ENCODE assay signal across 15 cellular contexts in genomic region chr18:55249572-55249971, GRCh38.
DNase-seq lines count a peak whose midpoint lies in the region; ATAC-seq, FAIRE-seq and TF ChIP-seq lines count a peak whose summit lies in the region.
"Had no signal": no experiment of that assay in that cellular context is flagged by ENCODE, and none has a peak within 500 bp of the region (broad histone marks: within the 10 kb centered on the region; RNA-seq: fewer than 3 reads in every experiment).

No MANE protein-coding gene starts in this region.

- H3K9me3 Mint-ChIP-seq in endothelial cell (ENCODE audit: unreplicated experiment) = no peaks in the 10 kb centered on the region
- H3K9me3 Mint-ChIP-seq: central memory CD8-positive, alpha-beta T cell had no signal

- no peak overlapping the region for H3K27ac Mint-ChIP-seq in endothelial cell (ENCODE audit: unreplicated experiment)
- H3K27ac Mint-ChIP-seq: CD4-positive, alpha-beta memory T cell had no signal

- TF ChIP-seq CTCF in endothelial cell (IDR thresholded peaks at IDR 0.05; ENCODE audit: unreplicated experiment) (no peak), upper lobe of left lung (IDR thresholded peaks at IDR 0.05) (no peak)

- no peak overlapping the region for H3K4me3 ChIP-seq in upper lobe of left lung
- H3K4me3 ChIP-seq: esophagus muscularis mucosa had no signal

- H3K4me1 ChIP-seq in upper lobe of left lung = peaks cover 9 to 32% (median 20%) of the 10 kb centered on the region in 4 donors

- no peak overlapping the region for H3K27ac ChIP-seq in upper lobe of left lung
- H3K27ac ChIP-seq: esophagus muscularis mucosa had no signal

- TF ChIP-seq EP300 in upper lobe of left lung (IDR thresholded peaks at IDR 0.05) = no peak

- no peaks in the 10 kb centered on the region for H3K27me3 ChIP-seq in upper lobe of left lung
- H3K27me3 ChIP-seq: esophagus muscularis mucosa had no signal

- H3K36me3 ChIP-seq in upper lobe of left lung = peaks cover 0 to 14% (median 2%) of the 10 kb centered on the region in 4 donors

- H3K4me1 Mint-ChIP-seq in endothelial cell (ENCODE audit: unreplicated experiment) = peaks cover 35% of the 10 kb centered on the region
- H3K4me1 Mint-ChIP-seq: CD4-positive, alpha-beta memory T cell; central memory CD8-positive, alpha-beta T cell had no signal

- H3K27me3 Mint-ChIP-seq in endothelial cell (ENCODE audit: unreplicated experiment) = peaks cover 5% of the 10 kb centered on the region
- H3K27me3 Mint-ChIP-seq: central memory CD8-positive, alpha-beta T cell had no signal

- peak; percentile 50 for ATAC-seq in GM18519 (IDR thresholded peaks at IDR 0.05; ENCODE audit: low FRiP score, unreplicated experiment)
- peak; percentile 32 for ATAC-seq in GM21390 (IDR thresholded peaks at IDR 0.05; ENCODE audit: unreplicated experiment)
- peak; percentile 28 for ATAC-seq in HG03108 (IDR thresholded peaks at IDR 0.05; ENCODE audit: unreplicated experiment)
- no peak for ATAC-seq in upper lobe of left lung (ENCODE audit: low FRiP score in 2 of 2)
- ATAC-seq: right cardiac atrium had no signal

- H3K4me3 Mint-ChIP-seq in endothelial cell (ENCODE audit: unreplicated experiment) = peak overlapping the region; percentile 42
- H3K4me3 Mint-ChIP-seq: CD4-positive, alpha-beta memory T cell; central memory CD8-positive, alpha-beta T cell had no signal

- peaks cover 34% of the 10 kb centered on the region for H3K36me3 Mint-ChIP-seq in endothelial cell (ENCODE audit: low read depth, unreplicated experiment)
- H3K36me3 Mint-ChIP-seq: CD4-positive, alpha-beta memory T cell had no signal

- H3K9me3 ChIP-seq in upper lobe of left lung = no peaks in the 10 kb centered on the region
- H3K9me3 ChIP-seq: esophagus muscularis mucosa had no signal

- no peak for DNase-seq in endothelial cell (ENCODE audit: low spot score)
- DNase-seq in DMS153 treated with DMSO at 0.1 percent for 48 hours (lab: John Stamatoyannopoulos, UW; ENCODE audit: unreplicated experiment) = no peak
- DNase-seq in KG1 (lab: John Stamatoyannopoulos, UW) = no peak
- no peak for DNase-seq in upper lobe of left lung
- no peak for DNase-seq in H54 (ENCODE audit: insufficient read length, low spot score)
- DNase-seq: activated effector memory CD4-positive, alpha-beta T cell treated with Interleukin-2 at 50 U/mL for 16 hours; CD4-positive, alpha-beta memory T cell; right cardiac atrium; RPMI8226 had no signal

- FAIRE-seq in H54 (lab: Jason Lieb, UNC) = no peak
- FAIRE-seq: urothelium cell line had no signal

- TF ChIP-seq POLR2A in upper lobe of left lung (IDR thresholded peaks at IDR 0.05) (no peak), H54 (IDR thresholded peaks at IDR 0.05; ENCODE audit: low read depth, low read length) (no peak)

- 81 to 90% methylated on average over 6 of the region's 6 CpGs for WGBS in upper lobe of left lung, 2 donors

Comparison
In these comparisons a context has a peak if more than half of its experiments do, and no peak if none do; other contexts are left out.
1. ATAC-seq: peak in GM18519 (single experiment), GM21390 (single experiment) and HG03108 (single experiment); none in upper lobe of left lung (0 of 2).